9 cellular contexts compared by ENCODE assay signal in genomic region chr15:70605606-70606410, GRCh38.
DNase-seq lines count a peak whose midpoint lies in the region; ATAC-seq and TF ChIP-seq lines count a peak whose summit lies in the region.
"Had no signal": no experiment of that assay in that cellular context is flagged by ENCODE, and none has a peak within 500 bp of the region (broad histone marks: within the 10 kb centered on the region; RNA-seq: fewer than 3 reads in every experiment).

No MANE protein-coding gene starts in this region.

- H3K9me3 Mint-ChIP-seq in stimulated activated memory B cell treated with anti-CD40 and anti-IgM and Interleukin-4, amounts not matched to agents 10 μg/mL and 1 μg/mL and 100 μg/mL, for 72 hours: peaks cover 2% of the 10 kb centered on the region

- H3K27ac Mint-ChIP-seq in stimulated activated memory B cell treated with anti-CD40 and anti-IgM and Interleukin-4, amounts not matched to agents 10 μg/mL and 1 μg/mL and 100 μg/mL, for 72 hours: no peak overlapping the region

- TF ChIP-seq CTCF in body of pancreas (IDR thresholded peaks at IDR 0.05): no peak

- peaks cover 21% of the 10 kb centered on the region for H3K27me3 Mint-ChIP-seq in stimulated activated memory B cell treated with anti-CD40 and anti-IgM and Interleukin-4, amounts not matched to agents 10 μg/mL and 1 μg/mL and 100 μg/mL, for 72 hours

- intact Hi-C loops in body of pancreas (cut with DNase I): no loop called here

- no peaks in the 10 kb centered on the region for H3K36me3 Mint-ChIP-seq in stimulated activated memory B cell treated with anti-CD40 and anti-IgM and Interleukin-4, amounts not matched to agents 10 μg/mL and 1 μg/mL and 100 μg/mL, for 72 hours

- H3K27ac ChIP-seq in body of pancreas: peak overlapping the region in 3 of 4 donors; percentile 2 to 23 (median 22)

- no peaks in the 10 kb centered on the region for H3K4me1 Mint-ChIP-seq in stimulated activated memory B cell treated with anti-CD40 and anti-IgM and Interleukin-4, amounts not matched to agents 10 μg/mL and 1 μg/mL and 100 μg/mL, for 72 hours

- ATAC-seq in body of pancreas (peak; percentile 86), GM19351 (IDR thresholded peaks at IDR 0.05; ENCODE audit: unreplicated experiment) (no peak)
- no peak for ATAC-seq in activated CD4-positive, CD25-positive, alpha-beta regulatory T cell treated with anti-CD3 and anti-CD28 coated beads, Interleukin-2, amount 50 U/mL, for 24 hours
- no peak for ATAC-seq in stimulated activated memory B cell treated with anti-CD40 and anti-IgM and Interleukin-4, amounts not matched to agents 10 μg/mL and 1 μg/mL and 100 μg/mL, for 72 hours

- no peaks in the 10 kb centered on the region for H3K36me3 ChIP-seq in body of pancreas (replicated peaks in 1 of 2; ENCODE audit: insufficient read depth in 1 of 2, low read depth in 2 of 2)

- 49 to 50% methylated on average over 7 of the region's 7 CpGs for WGBS in body of pancreas, 2 donors

- H3K27me3 ChIP-seq in body of pancreas: no peaks in the 10 kb centered on the region

- no peaks in the 10 kb centered on the region for H3K9me3 ChIP-seq in body of pancreas

- TF ChIP-seq POLR2A in body of pancreas (IDR thresholded peaks at IDR 0.05): no peak
- no peak for TF ChIP-seq POLR2A in erythroblast (IDR thresholded peaks at IDR 0.05; ENCODE audit: low read length)

- peak; percentile 76 for DNase-seq in HT-29 (ENCODE audit: low spot score)
- peak; percentile 79 to 91 (median 90) for DNase-seq in body of pancreas
- peak; percentile 59 to 68 for DNase-seq in hippocampal formation (lab: John Stamatoyannopoulos, UW)
- DNase-seq in skeletal muscle cell (ENCODE audit: low read depth): peak; percentile 64
- DNase-seq in erythroblast (lab: John Stamatoyannopoulos, UW): no peak
- DNase-seq: activated CD8-positive, alpha-beta memory T cell treated with anti-CD3 and anti-CD28 coated beads, Interleukin-2, amount 50 U/mL, for 48 hours had no signal

- no peak overlapping the region for H3K4me3 Mint-ChIP-seq in stimulated activated memory B cell treated with anti-CD40 and anti-IgM and Interleukin-4, amounts not matched to agents 10 μg/mL and 1 μg/mL and 100 μg/mL, for 72 hours

- peaks cover 11% of the 10 kb centered on the region for H3K4me1 ChIP-seq in body of pancreas

- H3K4me3 ChIP-seq in body of pancreas: no peak overlapping the region
- H3K4me3 ChIP-seq in skeletal muscle cell (ENCODE audit: low read depth, low read length): no peak overlapping the region

Comparison
In these comparisons a context has a peak if more than half of its experiments do, and no peak if none do; other contexts are left out.
1. DNase-seq: peak in HT-29 (single experiment), body of pancreas (4 of 4), hippocampal formation (2 of 2) and skeletal muscle cell (single experiment); none in erythroblast (0 of 2).